1 cellular context compared by ENCODE assay signal in genomic region chr3:51733859-51734571, GRCh38.
A peak's percentile ranks its signal among the peaks of the same experiment; 100 is the strongest.
TF ChIP-seq lines count a peak whose summit lies in the region.

No MANE protein-coding gene starts in this region.

TF ChIP-seq in H1, 55 proteins besides CTCF, POLR2A, EP300 and RAD21:
- TF ChIP-seq KDM1A (IDR thresholded peaks at IDR 0.05; ENCODE audit: borderline replicate concordance, low read length) (peak; percentile 75; the same call in 1 of the 2 replicates), KDM4A (IDR thresholded peaks at IDR 0.05; ENCODE audit: low read depth, low read length, severe bottlenecking) (no peak), TBP (IDR thresholded peaks at IDR 0.05; ENCODE audit: low read depth, low read length) (no peak)
